In genomic region chr20:53708129-53708968, GRCh38 we compare ENCODE assay signal across 8 cellular contexts.
DNase-seq lines count a peak whose midpoint lies in the region; ATAC-seq lines count a peak whose summit lies in the region.

No MANE protein-coding gene starts in this region.

- DNase-seq in AG20443 (ENCODE audit: low spot score), result peak; percentile 40
- DNase-seq in activated CD4-positive, alpha-beta T cell treated with anti-CD3 and anti-CD28 coated beads for 4 hours, result peak; percentile 28 to 32
- peak; percentile 65 for DNase-seq in kidney glomerular epithelial cell (lab: John Stamatoyannopoulos, UW)
- DNase-seq in SW 1271 (lab: John Stamatoyannopoulos, UW), result no peak

- whole genome bisulfite sequencing in thymus, result 4% methylated on average over 6 of the region's 6 CpGs

- H3K9me3 ChIP-seq in thymus (ENCODE audit: control insufficient read depth), result no peaks in the 10 kb centered on the region

- no peaks in the 10 kb centered on the region for H3K36me3 ChIP-seq in thymus (ENCODE audit: control insufficient read depth, insufficient read depth)

- H3K4me3 ChIP-seq in thymus (ENCODE audit: low read length), result no peak overlapping the region

- H3K27ac ChIP-seq in thymus (ENCODE audit: low read depth), result peak overlapping the region; percentile 77

- ATAC-seq in GM19395 (IDR thresholded peaks at IDR 0.05; ENCODE audit: unreplicated experiment) (peak; percentile 51), HG03571 (IDR thresholded peaks at IDR 0.05; ENCODE audit: unreplicated experiment) (peak; percentile 44), HG03039 (IDR thresholded peaks at IDR 0.05; ENCODE audit: unreplicated experiment) (no peak)

- no peaks in the 10 kb centered on the region for H3K27me3 ChIP-seq in thymus (ENCODE audit: control insufficient read depth, insufficient read depth)

- peaks cover 31% of the 10 kb centered on the region for H3K4me1 ChIP-seq in thymus (ENCODE audit: control insufficient read depth, insufficient read depth, low read length)

Comparison
In these comparisons a context has a peak if more than half of its experiments do, and no peak if none do; other contexts are left out.
1. DNase-seq: peak in AG20443 (single experiment), activated CD4-positive, alpha-beta T cell treated with anti-CD3 and anti-CD28 coated beads for 4 hours (2 of 2) and kidney glomerular epithelial cell (single experiment); none in SW 1271 (0 of 2).